Comparison of ENCODE assay signal across 9 cellular contexts in the genomic region with DNA sequence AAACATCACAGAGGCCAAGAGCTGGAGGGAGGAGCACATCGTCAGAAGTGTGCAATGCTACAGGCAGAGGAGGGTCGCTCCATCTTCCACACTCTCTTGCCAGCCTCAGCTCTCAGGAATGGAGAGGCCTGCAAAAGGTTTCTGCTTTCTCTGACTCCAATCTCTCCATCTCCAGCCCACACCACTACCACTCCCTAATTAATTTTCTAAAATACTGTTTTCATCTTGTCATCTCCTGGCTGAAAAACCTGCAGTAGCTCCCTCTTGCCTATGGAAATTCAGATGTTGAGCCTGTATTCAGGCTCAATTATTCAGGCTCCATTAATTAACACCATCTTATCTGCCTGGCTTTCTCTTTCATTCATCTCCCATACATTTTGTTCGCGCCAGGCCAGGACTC.
"Had no signal": no experiment of that assay in that cellular context is flagged by ENCODE, and none has a peak within 500 bp of the region (broad histone marks: within the 10 kb centered on the region; RNA-seq: fewer than 3 reads in every experiment).

No MANE protein-coding gene starts in this region.

- H3K4me1 ChIP-seq: HAP-1 had no signal

- ATAC-seq: GM23338, HCT116, HepG2, K562 had no signal

- H2AFZ ChIP-seq: GM23338 had no signal

- H3K4me3 ChIP-seq: GM23338, HAP-1, K562 had no signal

- H3K9me3 ChIP-seq: HAP-1 had no signal

- H3K27ac ChIP-seq: HL-60 had no signal

- H3K36me3 ChIP-seq: HAP-1 had no signal

- DNase-seq: H7, HFFc6, KG1 had no signal

- H3K4me2 ChIP-seq: GM23338 had no signal
